Comparison of ENCODE assay signal across 25 cellular contexts in genomic region chr2:64624108-64624610, GRCh38.
"Had no signal": no experiment of that assay in that cellular context is flagged by ENCODE, and none has a peak within 500 bp of the region (broad histone marks: within the 10 kb centered on the region; RNA-seq: fewer than 3 reads in every experiment).

No MANE protein-coding gene starts in this region.

- H3K9me3 ChIP-seq: ascending aorta, body of pancreas, SJSA1 had no signal

- H3K27ac Mint-ChIP-seq: activated B cell treated with CpG ODN at 0.5 μM for 24 hours; activated CD4-positive, alpha-beta T cell treated with anti-CD3 and anti-CD28 coated beads, Interleukin-2, amount 10 ng/mL, durations not matched to agents 24 days and 14 days; activated naive CD4-positive, alpha-beta T cell treated with anti-CD3 and anti-CD28 coated beads for 36 hours; activated T-helper 17 cell treated with anti-CD3 and anti-CD28 coated beads, Interleukin-2, amount 50 U/mL, for 72 hours; T-helper 17 cell had no signal

- H3K27me3 Mint-ChIP-seq: activated B cell treated with CpG ODN at 0.5 μM for 24 hours; activated T-helper 17 cell treated with anti-CD3 and anti-CD28 coated beads, Interleukin-2, amount 50 U/mL, for 72 hours; central memory CD8-positive, alpha-beta T cell; T-helper 17 cell had no signal

- H3K4me1 Mint-ChIP-seq: activated T-helper 17 cell treated with anti-CD3 and anti-CD28 coated beads, Interleukin-2, amount 50 U/mL, for 72 hours; central memory CD8-positive, alpha-beta T cell had no signal

- H3K4me3 Mint-ChIP-seq: activated B cell treated with CpG ODN at 0.5 μM for 24 hours; activated CD4-positive, alpha-beta T cell treated with anti-CD3 and anti-CD28 coated beads, Interleukin-2, amount 10 ng/mL, durations not matched to agents 24 days and 14 days; activated naive CD4-positive, alpha-beta T cell treated with anti-CD3 and anti-CD28 coated beads for 36 hours; activated T-helper 17 cell treated with anti-CD3 and anti-CD28 coated beads, Interleukin-2, amount 50 U/mL, for 72 hours; central memory CD8-positive, alpha-beta T cell; T-helper 17 cell had no signal

- H3K27me3 ChIP-seq: ascending aorta, body of pancreas, SJSA1 had no signal

- H3K4me1 ChIP-seq: ascending aorta had no signal

- H3K36me3 ChIP-seq: ascending aorta, SJSA1 had no signal

- H3K27ac ChIP-seq: ascending aorta, body of pancreas, SJSA1 had no signal

- H3K4me3 ChIP-seq: ascending aorta, body of pancreas, SJSA1 had no signal

- H3K9me3 Mint-ChIP-seq: activated B cell treated with CpG ODN at 0.5 μM for 24 hours; activated CD4-positive, alpha-beta T cell treated with anti-CD3 and anti-CD28 coated beads, Interleukin-2, amount 10 ng/mL, durations not matched to agents 24 days and 14 days; activated naive CD4-positive, alpha-beta T cell treated with anti-CD3 and anti-CD28 coated beads for 36 hours; activated T-helper 17 cell treated with anti-CD3 and anti-CD28 coated beads, Interleukin-2, amount 50 U/mL, for 72 hours; central memory CD8-positive, alpha-beta T cell had no signal

- DNase-seq: activated B cell treated with CpG ODN at 0.5 μM for 24 hours; activated CD4-positive, alpha-beta T cell treated with anti-CD3 and anti-CD28 coated beads for 1 hour; activated CD4-positive, alpha-beta T cell treated with anti-CD3 and anti-CD28 coated beads, Interleukin-2, amount 50 U/mL, for 48 hours; activated gamma-delta T cell; activated naive CD4-positive, alpha-beta T cell treated with anti-CD3 and anti-CD28 coated beads for 36 hours; activated T-cell treated with anti-CD3 and anti-CD28 coated beads for 4 hours; activated T-cell treated with anti-CD3 and anti-CD28 coated beads, Interleukin-2, amount 50 U/mL, for 48 hours; amniotic stem cell; body of pancreas; IMR-90; KG1; NCI-H1092; NCI-H1417; NCI-H2029; NCI-H345; NCI-H510A; NCI-H526 treated with DMSO at 0.1 percent for 48 hours; SHP77; T-helper 17 cell; T-helper 9 cell had no signal

- ATAC-seq: activated T-helper 17 cell treated with anti-CD3 and anti-CD28 coated beads, Interleukin-2, amount 50 U/mL, for 72 hours; body of pancreas; T-helper 17 cell had no signal
